8 cellular contexts compared by ENCODE assay signal in genomic region chr19:42396542-42397314, GRCh38. TPM values are rescaled to one million over a fixed set of nuclear protein-coding genes. Genes with fewer than 3 reads are reported as not detected.
DNase-seq lines count a peak whose midpoint lies in the region; ATAC-seq and TF ChIP-seq lines count a peak whose summit lies in the region.

No MANE protein-coding gene starts in this region.

- H3K79me2 ChIP-seq in trophoblast cell (ENCODE audit: control insufficient read depth, insufficient read depth, low read length, poor library complexity), result peaks cover 2% of the 10 kb centered on the region

- H3K9me3 ChIP-seq in heart left ventricle (no peaks in the 10 kb centered on the region), trophoblast cell (ENCODE audit: insufficient read depth, low read depth, low read length) (peaks cover 1% of the 10 kb centered on the region), transverse colon (no peaks in the 10 kb centered on the region)

- intact Hi-C loops in heart left ventricle (cut with DNase I) (no loop called here), transverse colon (cut with DNase I; ENCODE audit: low total_unique reads) (no loop called here)

- H3K4me2 ChIP-seq in trophoblast cell (ENCODE audit: low read length), result peak overlapping the region; percentile 75

- peak overlapping the region; percentile 71 for H2AFZ ChIP-seq in trophoblast cell (ENCODE audit: insufficient read depth, low read length, poor library complexity)

- 1 to 2% (median 1%) methylated on average over 42 of the region's 42 CpGs for WGBS in heart left ventricle, 4 donors
- WGBS in trophoblast cell (ENCODE audit: extremely low coverage, insufficient coverage, insufficient read length), result no CpG with 5 or more reads among the region's 42 CpGs
- WGBS in transverse colon (ENCODE audit: low coverage in 1 of 2), 2 donors, result 0% methylated on average over 1 to 37 of the region's 42 CpGs

- peak overlapping the region; percentile 3 for H3K4ac ChIP-seq in trophoblast cell (ENCODE audit: low read depth, low read length)

- H4K91ac ChIP-seq in trophoblast cell (ENCODE audit: low read depth, low read length), result peak overlapping the region; percentile 90

- TF ChIP-seq EP300 in transverse colon (IDR thresholded peaks at IDR 0.05; ENCODE audit: low read depth), result no peak

- DNase-seq in NCI-H1436 treated with DMSO at 0.1 percent for 48 hours (lab: John Stamatoyannopoulos, UW) (peak; percentile 97), T follicular helper cell (ENCODE audit: low read depth) (peak; percentile 78), amniotic epithelial cell (ENCODE audit: low read depth) (peak; percentile 98), heart left ventricle (peak; percentile 98 to 99 (median 99)), trophoblast cell (peak; percentile 100), transverse colon (peak; percentile 99)

- peak overlapping the region; percentile 81 for H2BK5ac ChIP-seq in trophoblast cell (ENCODE audit: low read depth, low read length, poor library complexity)

- peak overlapping the region; percentile 98 for H3K4me3 ChIP-seq in GM12875 (ENCODE audit: low read depth, low read length)
- H3K4me3 ChIP-seq in heart left ventricle, result peak overlapping the region; percentile 37 to 71 (median 60)
- H3K4me3 ChIP-seq in trophoblast cell (ENCODE audit: low read depth, low read length), result peak overlapping the region; percentile 71
- peak overlapping the region; percentile 37 to 66 (median 47) for H3K4me3 ChIP-seq in transverse colon

- TF ChIP-seq CTCF in GM12875 (IDR thresholded peaks at IDR 0.05; ENCODE audit: borderline replicate concordance, insufficient read depth, low read depth, low read length) (no peak), heart left ventricle (IDR thresholded peaks at IDR 0.05) (no peak), transverse colon (IDR thresholded peaks at IDR 0.05) (no peak)

- no peak overlapping the region for H3K23ac ChIP-seq in trophoblast cell (ENCODE audit: low read length)

- H3K27me3 ChIP-seq in heart left ventricle (no peaks in the 10 kb centered on the region), trophoblast cell (ENCODE audit: insufficient read depth, low read length) (no peaks in the 10 kb centered on the region), transverse colon (peaks cover 4% of the 10 kb centered on the region)

- peak in 1 of 2 donors; percentile 90 for TF ChIP-seq POLR2A in heart left ventricle (IDR thresholded peaks at IDR 0.05)
- TF ChIP-seq POLR2A in transverse colon (IDR thresholded peaks at IDR 0.05), result peak; percentile 74

- in situ Hi-C loops in transverse colon (cut with MboI; ENCODE audit: low pct_ligation_motif_present in 1 of 4, low pct_unique_long_range_greater_than_20kb in 1 of 4, low sequenced_read_pairs in 3 of 4), result no loop called here

- H3K18ac ChIP-seq in trophoblast cell (ENCODE audit: low read length), result peak overlapping the region; percentile 50

- H3K36me3 ChIP-seq in heart left ventricle (no peaks in the 10 kb centered on the region), trophoblast cell (ENCODE audit: control insufficient read depth in 1 of 2, insufficient read depth in 2 of 2, low read length in 2 of 2) (no peaks in the 10 kb centered on the region), transverse colon (no peaks in the 10 kb centered on the region)

- peak overlapping the region; percentile 95 for H4K8ac ChIP-seq in trophoblast cell (ENCODE audit: low read depth, low read length)

- peak overlapping the region; percentile 73 for H2BK120ac ChIP-seq in trophoblast cell (ENCODE audit: insufficient read depth, low read length, poor library complexity)

- peaks cover 9% of the 10 kb centered on the region for H3K79me1 ChIP-seq in trophoblast cell (ENCODE audit: low read length)

- peaks cover 6 to 30% (median 22%) of the 10 kb centered on the region in 12 donors for H3K4me1 ChIP-seq in heart left ventricle
- peaks cover 13 to 14% of the 10 kb centered on the region in 2 experiments for H3K4me1 ChIP-seq in trophoblast cell (ENCODE audit: control insufficient read depth in 1 of 2, insufficient read depth in 2 of 2, low read length in 2 of 2)
- H3K4me1 ChIP-seq in transverse colon, result peaks cover 10 to 26% (median 22%) of the 10 kb centered on the region in 4 donors

- H2BK12ac ChIP-seq in trophoblast cell (ENCODE audit: low read length), result peak overlapping the region; percentile 23

- H3K27ac ChIP-seq in heart left ventricle (peak overlapping the region in 11 of 12 donors; percentile 60 to 90 (median 80)), trophoblast cell (ENCODE audit: low read depth, low read length) (peak overlapping the region; percentile 39), transverse colon (peak overlapping the region; percentile 81 to 91 (median 88))

- H3K9ac ChIP-seq in trophoblast cell (ENCODE audit: low read length), result peak overlapping the region; percentile 30

- ATAC-seq in HG02798 (IDR thresholded peaks at IDR 0.05; ENCODE audit: poor library complexity, unreplicated experiment), result peak; percentile 97
- peak; percentile 96 to 98 (median 98) for ATAC-seq in heart left ventricle

- peak overlapping the region; percentile 64 for H4K12ac ChIP-seq in trophoblast cell (ENCODE audit: low read depth, low read length)

- H3K14ac ChIP-seq in trophoblast cell (ENCODE audit: low read length), result peak overlapping the region; percentile 81

- peak overlapping the region; percentile 45 for H2AK5ac ChIP-seq in trophoblast cell (ENCODE audit: low read length)

RNA-seq across cellular contexts. Expression of gene CNFN, which starts 6.6 kb away (rescaled TPM):
- total RNA-seq in heart left ventricle, result 1 to 10 TPM in 1 of 9 donors, under 1 TPM in 3, not detected in 5; 0.62 to 1.4 (median 0.94) TPM
- polyA plus RNA-seq in heart left ventricle, result 1 to 10 TPM; 1.3 to 2.9 TPM
- polyA plus RNA-seq in trophoblast cell (2013), result 9.3 and 9.6 TPM in 2 replicates
- total RNA-seq in transverse colon, result 1 to 10 TPM in 1 of 4 donors, not detected in 3; 2.7 TPM

RNA-seq across cellular contexts. Expression of gene LIPE, which starts 30.5 kb away (rescaled TPM):
- total RNA-seq in heart left ventricle (100 to 1,000 TPM in 1 of 9 donors, 10 to 100 TPM in 8; 34.7 to 111 (median 57.3) TPM), transverse colon (10 to 100 TPM in 3 of 4 donors, 1 to 10 TPM in 1; 7.1 to 60.2 (median 25.9) TPM)
- 10 to 100 TPM; 47.1 to 67.1 TPM for polyA plus RNA-seq in heart left ventricle
- 0.92 and 1.0 TPM in 2 replicates for polyA plus RNA-seq in trophoblast cell (2013)

RNA-seq across cellular contexts. Expression of gene CXCL17, which starts 46.0 kb away (rescaled TPM):
- not detected for total RNA-seq in heart left ventricle
- polyA plus RNA-seq in heart left ventricle, result not detected
- 1.4 and 1.9 TPM in 2 replicates for polyA plus RNA-seq in trophoblast cell (2013)
- total RNA-seq in transverse colon, result not detected

Comparison
In these comparisons a context has a peak if more than half of its experiments do, and no peak if none do; other contexts are left out.
1. Peak in every context shown above with its lines: DNase-seq, ATAC-seq, H3K4me3 ChIP-seq and H3K27ac ChIP-seq.
2. H3K4me3 ChIP-seq: peak in every context shown above with its lines; median percentile 98 in GM12875; 71 in trophoblast cell; 60 in heart left ventricle; 47 in transverse colon.